5 cellular contexts compared by ENCODE assay signal in genomic region chr2:225131898-225132297, GRCh38.
"Had no signal": no experiment of that assay in that cellular context is flagged by ENCODE, and none has a peak within 500 bp of the region (broad histone marks: within the 10 kb centered on the region; RNA-seq: fewer than 3 reads in every experiment).

No MANE protein-coding gene starts in this region.

- ATAC-seq: HepG2, K562 had no signal

- DNase-seq: IMR-90 had no signal

- H3K27ac Mint-ChIP-seq: IgD-negative memory B cell had no signal

- H3K4me3 ChIP-seq: K562 had no signal

- H3K9me3 Mint-ChIP-seq: IgD-negative memory B cell had no signal

- H3K4me3 Mint-ChIP-seq: IgD-negative memory B cell had no signal

- H3K4me1 Mint-ChIP-seq: IgD-negative memory B cell had no signal

- H3K27ac ChIP-seq: HL-60 had no signal
